Comparison of ENCODE assay signal across 26 cellular contexts in genomic region chr10:52220947-52221346, GRCh38.
"Had no signal": no experiment of that assay in that cellular context is flagged by ENCODE, and none has a peak within 500 bp of the region (broad histone marks: within the 10 kb centered on the region; RNA-seq: fewer than 3 reads in every experiment).

No MANE protein-coding gene starts in this region.

- H3K27me3 ChIP-seq: ascending aorta, body of pancreas had no signal

- DNase-seq: activated CD4-positive, alpha-beta memory T cell treated with anti-CD3 and anti-CD28 coated beads for 36 hours; activated CD4-positive, alpha-beta T cell treated with anti-CD3 and anti-CD28 coated beads, Interleukin-2, amount 10 ng/mL, durations not matched to agents 7 days and 5 days; activated CD4-positive, CD25-positive, alpha-beta regulatory T cell; activated CD8-positive, alpha-beta memory T cell treated with anti-CD3 and anti-CD28 coated beads for 24 hours; activated effector memory CD4-positive, alpha-beta T cell treated with anti-CD3 and anti-CD28 coated beads, Interleukin-2, amount 50 U/mL, for 16 hours; activated naive CD4-positive, alpha-beta T cell treated with Interleukin-2 at 50 U/mL for 16 hours; activated naive CD8-positive, alpha-beta T cell treated with anti-CD3 and anti-CD28 coated beads, Interleukin-2, amount 50 U/mL, for 24 hours; activated T-cell treated with anti-CD3 and anti-CD28 coated beads, Interleukin-2, amount 50 U/mL, for 4 hours; amniotic stem cell; body of pancreas; central memory CD4-positive, alpha-beta T cell; NCI-H1092 treated with DMSO at 0.1 percent for 48 hours; NCI-H1417 treated with DMSO at 0.1 percent for 48 hours; NCI-H1694; NCI-H2029 treated with DMSO at 0.1 percent for 48 hours; NCI-H345; NCI-H510A; NCI-H526 treated with DMSO at 0.1 percent for 48 hours; RPMI8226; T-cell had no signal

- H3K27ac ChIP-seq: ascending aorta, body of pancreas, SK-N-MC, VCaP had no signal

- H3K4me1 ChIP-seq: body of pancreas had no signal

- FAIRE-seq: bronchial epithelial cell had no signal

- H3K36me3 ChIP-seq: ascending aorta had no signal

- H3K9me3 ChIP-seq: ascending aorta, body of pancreas had no signal

- H3K4me3 ChIP-seq: ascending aorta, body of pancreas, SK-N-MC had no signal

- ATAC-seq: activated naive CD4-positive, alpha-beta T cell treated with anti-CD3 and anti-CD28 coated beads, Interleukin-2, amount 50 U/mL, for 72 hours; activated naive CD8-positive, alpha-beta T cell treated with anti-CD3 and anti-CD28 coated beads, Interleukin-2, amount 50 U/mL, for 24 hours; activated T-cell treated with anti-CD3 and anti-CD28 coated beads, Interleukin-2, amount 50 U/mL, for 4 hours; body of pancreas; Right ventricle myocardium inferior; T-cell had no signal
